Comparison of ENCODE assay signal across 17 cellular contexts in genomic region chr1:36301220-36301619, GRCh38. TPM values are rescaled to one million over a fixed set of nuclear protein-coding genes. Genes with fewer than 3 reads are reported as not detected.
DNase-seq lines count a peak whose midpoint lies in the region; ATAC-seq and TF ChIP-seq lines count a peak whose summit lies in the region.
"Had no signal": no experiment of that assay in that cellular context is flagged by ENCODE, and none has a peak within 500 bp of the region (broad histone marks: within the 10 kb centered on the region; RNA-seq: fewer than 3 reads in every experiment).

No MANE protein-coding gene starts in this region.

- no peaks in the 10 kb centered on the region for H3K9me3 Mint-ChIP-seq in HFFc6
- H3K9me3 Mint-ChIP-seq in activated CD4-positive, alpha-beta memory T cell treated with anti-CD3 and anti-CD28 coated beads, Interleukin-2, amount 10 ng/mL, durations not matched to agents 7 days and 5 days = no peaks in the 10 kb centered on the region
- H3K9me3 Mint-ChIP-seq: CD4-positive, alpha-beta T cell; IgD-negative memory B cell; naive thymus-derived CD4-positive, alpha-beta T cell had no signal

- no peak overlapping the region for H3K4me3 ChIP-seq in psoas muscle
- H3K4me3 ChIP-seq: stomach had no signal

- peak overlapping the region; percentile 69 for H3K27ac Mint-ChIP-seq in HFFc6
- H3K27ac Mint-ChIP-seq in activated CD4-positive, alpha-beta memory T cell treated with anti-CD3 and anti-CD28 coated beads, Interleukin-2, amount 10 ng/mL, durations not matched to agents 7 days and 5 days = peak overlapping the region; percentile 12

- peaks cover 15% of the 10 kb centered on the region for H3K4me1 ChIP-seq in foreskin keratinocyte
- peaks cover 17% of the 10 kb centered on the region for H3K4me1 ChIP-seq in psoas muscle

- H3K27me3 ChIP-seq in foreskin keratinocyte (no peaks in the 10 kb centered on the region), psoas muscle (ENCODE audit: insufficient read depth in 3 of 3, low read length in 2 of 3) (no peaks in the 10 kb centered on the region)
- H3K27me3 ChIP-seq: stomach had no signal

- ATAC-seq in foreskin keratinocyte (no peak), psoas muscle (no peak), GM18511 (IDR thresholded peaks at IDR 0.05; ENCODE audit: unreplicated experiment) (no peak), GM21423 (IDR thresholded peaks at IDR 0.05; ENCODE audit: unreplicated experiment) (no peak)
- ATAC-seq: sciatic nerve had no signal

- H3K4me3 Mint-ChIP-seq in HFFc6 = no peak overlapping the region
- no peak overlapping the region for H3K4me3 Mint-ChIP-seq in activated CD4-positive, alpha-beta memory T cell treated with anti-CD3 and anti-CD28 coated beads, Interleukin-2, amount 10 ng/mL, durations not matched to agents 7 days and 5 days
- H3K4me3 Mint-ChIP-seq: CD4-positive, alpha-beta T cell had no signal

- H3K4me1 Mint-ChIP-seq in HFFc6 (ENCODE audit: low read depth) = peaks cover 39% of the 10 kb centered on the region
- H3K4me1 Mint-ChIP-seq in activated CD4-positive, alpha-beta memory T cell treated with anti-CD3 and anti-CD28 coated beads, Interleukin-2, amount 10 ng/mL, durations not matched to agents 7 days and 5 days = peaks cover 27% of the 10 kb centered on the region

- POLR2A ChIA-PET in activated CD4-positive, alpha-beta memory T cell treated with anti-CD3 and anti-CD28 coated beads, Interleukin-2, amount 10 ng/mL, durations not matched to agents 7 days and 5 days (lab: Charles Lee) = interaction anchor here (0.9 to 1.3 kb wide), 2 partner anchors 18 to 77 kb away, joined by 3 read pairs; partner anchors contain the start of gene THRAP3

- TF ChIP-seq CTCF in HFFc6 (IDR thresholded peaks at IDR 0.05) (no peak), foreskin keratinocyte (conservative IDR thresholded peaks at IDR 0.05) (no peak), psoas muscle (IDR thresholded peaks at IDR 0.05) (no peak)

- H3K27me3 Mint-ChIP-seq in HFFc6 (ENCODE audit: insufficient read depth) = peaks cover 3% of the 10 kb centered on the region; the same call in 1 of the 2 replicates
- no peaks in the 10 kb centered on the region for H3K27me3 Mint-ChIP-seq in activated CD4-positive, alpha-beta memory T cell treated with anti-CD3 and anti-CD28 coated beads, Interleukin-2, amount 10 ng/mL, durations not matched to agents 7 days and 5 days
- H3K27me3 Mint-ChIP-seq: CD4-positive, alpha-beta T cell; IgD-negative memory B cell; naive thymus-derived CD4-positive, alpha-beta T cell had no signal

- H3K36me3 Mint-ChIP-seq in HFFc6 (ENCODE audit: low read depth) = peaks cover 47% of the 10 kb centered on the region
- peaks cover 69% of the 10 kb centered on the region for H3K36me3 Mint-ChIP-seq in activated CD4-positive, alpha-beta memory T cell treated with anti-CD3 and anti-CD28 coated beads, Interleukin-2, amount 10 ng/mL, durations not matched to agents 7 days and 5 days (ENCODE audit: low read depth)

- peak overlapping the region; percentile 69 for H3K27ac ChIP-seq in foreskin keratinocyte
- peak overlapping the region; percentile 76 for H3K27ac ChIP-seq in psoas muscle

- intact Hi-C loops in psoas muscle (cut with DNase I) = loop anchor here in 1 of 2 donors (5.0 kb wide), 1 partner anchor 66 kb away; no protein-coding TSS in a partner anchor

- DNase-seq in HFFc6 (no peak), foreskin keratinocyte (no peak), psoas muscle (no peak), NCI-H187 treated with DMSO at 0.1 percent for 48 hours (lab: John Stamatoyannopoulos, UW) (no peak), GM03348 (ENCODE audit: low spot score) (no peak)
- no peak for DNase-seq in activated CD4-positive, alpha-beta memory T cell treated with anti-CD3 and anti-CD28 coated beads, Interleukin-2, amount 10 ng/mL, durations not matched to agents 7 days and 5 days
- DNase-seq: amniotic stem cell; CD4-positive, alpha-beta T cell; naive thymus-derived CD4-positive, alpha-beta T cell; NCI-H1436 treated with DMSO at 0.1 percent for 48 hours; NCI-H526; stomach; T-helper 9 cell had no signal

- peaks cover 7 to 93% of the 10 kb centered on the region in 2 donors for H3K36me3 ChIP-seq in psoas muscle (ENCODE audit: insufficient read depth in 1 of 2, low read depth in 1 of 2)

- no peaks in the 10 kb centered on the region for H3K9me3 ChIP-seq in psoas muscle
- H3K9me3 ChIP-seq: stomach had no signal

- 68 to 84% (median 71%) methylated on average over 1 of the region's 1 CpG for WGBS in psoas muscle, 3 donors

- CTCF ChIA-PET in activated CD4-positive, alpha-beta memory T cell treated with anti-CD3 and anti-CD28 coated beads, Interleukin-2, amount 10 ng/mL, durations not matched to agents 7 days and 5 days (lab: Charles Lee) = interaction anchor here (1.1 to 4.3 kb wide), 6 partner anchors 8 to 152 kb away, joined by 4 to 35 read pairs (median 8); partner anchors contain the start of genes EVA1B and TRAPPC3

RNA-seq across cellular contexts. Expression of gene SH3D21, which starts 4.9 kb away (rescaled TPM):
- 1 to 10 TPM; 2.7 to 5.3 (median 2.9) TPM for total RNA-seq in HFFc6 (2021; fragmentation: NEBNext Ultra II Directional; extraction: Animal tissue kit (Norgen Biotek cat#: 25700))
- 10 to 100 TPM; 18.9 to 19.3 TPM for total RNA-seq in activated CD4-positive, alpha-beta memory T cell treated with anti-CD3 and anti-CD28 coated beads, Interleukin-2, amount 10 ng/mL, durations not matched to agents 7 days and 5 days
- total RNA-seq in foreskin keratinocyte (5.5 and 6.9 TPM in 2 replicates), psoas muscle (1 to 10 TPM in 1 of 4 donors, under 1 TPM in 3; 0.69 to 1.1 (median 0.96) TPM)
- polyA plus RNA-seq in foreskin keratinocyte (2.3 and 3.5 TPM in 2 replicates), psoas muscle (under 1 TPM; 0.36 to 0.88 (median 0.37) TPM)

RNA-seq across cellular contexts. Expression of gene EVA1B, which starts 22.2 kb away (rescaled TPM):
- 100 to 1,000 TPM; 152 to 206 (median 155) TPM for total RNA-seq in HFFc6 (2021; fragmentation: NEBNext Ultra II Directional; extraction: Animal tissue kit (Norgen Biotek cat#: 25700))
- total RNA-seq in activated CD4-positive, alpha-beta memory T cell treated with anti-CD3 and anti-CD28 coated beads, Interleukin-2, amount 10 ng/mL, durations not matched to agents 7 days and 5 days = 10 to 100 TPM; 25.5 to 28.7 TPM
- total RNA-seq in foreskin keratinocyte (19.5 and 28.7 TPM in 2 replicates), psoas muscle (1 to 10 TPM; 3.3 to 8.2 (median 5.6) TPM)
- polyA plus RNA-seq in foreskin keratinocyte (24.8 and 38.2 TPM in 2 replicates), psoas muscle (10 to 100 TPM in 1 of 3 donors, 1 to 10 TPM in 2; 2.6 to 13.7 (median 6.9) TPM)
- polyA plus RNA-seq: IgD-negative memory B cell had no signal
